Comparison of ENCODE assay signal across 12 cellular contexts in genomic region chr1:191993549-191993948, GRCh38.
DNase-seq lines count a peak whose midpoint lies in the region; ATAC-seq and TF ChIP-seq lines count a peak whose summit lies in the region.
"Had no signal": no experiment of that assay in that cellular context is flagged by ENCODE, and none has a peak within 500 bp of the region (broad histone marks: within the 10 kb centered on the region; RNA-seq: fewer than 3 reads in every experiment).

No MANE protein-coding gene starts in this region.

- H3K79me2 ChIP-seq in DOHH2 (ENCODE audit: control insufficient read depth, low read length) (no peaks in the 10 kb centered on the region), MM.1S (ENCODE audit: low read length) (no peaks in the 10 kb centered on the region)

- H3K4me3 ChIP-seq in DOHH2 (ENCODE audit: low read length), result no peak overlapping the region
- no peak overlapping the region for H3K4me3 ChIP-seq in MM.1S (ENCODE audit: low read length)
- H3K4me3 ChIP-seq: esophagus muscularis mucosa had no signal

- H3K36me3 Mint-ChIP-seq in activated naive CD4-positive, alpha-beta T cell treated with anti-CD3 and anti-CD28 coated beads for 36 hours (ENCODE audit: low read depth), result no peaks in the 10 kb centered on the region

- no peaks in the 10 kb centered on the region for H3K9me2 ChIP-seq in DOHH2 (replicated peaks; ENCODE audit: control insufficient read depth, low read length)
- H3K9me2 ChIP-seq in MM.1S (replicated peaks; ENCODE audit: insufficient read depth, low read length), result no peaks in the 10 kb centered on the region

- no peaks in the 10 kb centered on the region for H3K9me3 Mint-ChIP-seq in activated naive CD4-positive, alpha-beta T cell treated with anti-CD3 and anti-CD28 coated beads for 36 hours
- H3K9me3 Mint-ChIP-seq: neural crest cell had no signal

- no peaks in the 10 kb centered on the region for H3K36me3 ChIP-seq in DOHH2 (ENCODE audit: control insufficient read depth, low read length)
- H3K36me3 ChIP-seq in MM.1S (replicated peaks; ENCODE audit: insufficient read depth, low read length), result no peaks in the 10 kb centered on the region
- H3K36me3 ChIP-seq: esophagus muscularis mucosa had no signal

- H4K20me1 ChIP-seq in DOHH2 (ENCODE audit: control insufficient read depth, insufficient read depth, low read depth, low read length), result no peaks in the 10 kb centered on the region
- H4K20me1 ChIP-seq in MM.1S (ENCODE audit: insufficient read depth, low read length), result no peaks in the 10 kb centered on the region

- H3F3A ChIP-seq in DOHH2 (ENCODE audit: control insufficient read depth, insufficient read depth), result no peaks in the 10 kb centered on the region
- H3F3A ChIP-seq in MM.1S (ENCODE audit: insufficient read depth, low read length), result no peaks in the 10 kb centered on the region

- DNase-seq in MM.1S, result peak; percentile 41
- peak; percentile 2 for DNase-seq in amniotic stem cell (lab: John Stamatoyannopoulos, UW)
- no peak for DNase-seq in left colon
- DNase-seq in hepatic stellate cell (ENCODE audit: low spot score), result no peak
- no peak for DNase-seq in activated CD4-positive, alpha-beta T cell treated with anti-CD3 and anti-CD28 coated beads for 1 hour
- no peak for DNase-seq in activated naive CD4-positive, alpha-beta T cell treated with anti-CD3 and anti-CD28 coated beads for 36 hours
- DNase-seq: activated T-cell treated with anti-CD3 and anti-CD28 coated beads, Interleukin-2, amount 50 U/mL, for 48 hours had no signal

- H3K4me1 ChIP-seq in DOHH2 (ENCODE audit: control insufficient read depth, low read length) (no peaks in the 10 kb centered on the region), MM.1S (ENCODE audit: low read length) (no peaks in the 10 kb centered on the region)
- H3K4me1 ChIP-seq: esophagus muscularis mucosa had no signal

- no peak overlapping the region for H3K27ac ChIP-seq in DOHH2 (ENCODE audit: low read depth, low read length)
- no peak overlapping the region for H3K27ac ChIP-seq in MM.1S (ENCODE audit: low read length)
- H3K27ac ChIP-seq: esophagus muscularis mucosa, RWPE1 had no signal

- H3K4me3 Mint-ChIP-seq in activated naive CD4-positive, alpha-beta T cell treated with anti-CD3 and anti-CD28 coated beads for 36 hours, result no peak overlapping the region
- H3K4me3 Mint-ChIP-seq: neural crest cell had no signal

- TF ChIP-seq CTCF in DOHH2 (IDR thresholded peaks at IDR 0.05; ENCODE audit: low read depth, low read length, poor library complexity, severe bottlenecking) (peak; percentile 40), MM.1S (IDR thresholded peaks at IDR 0.05; ENCODE audit: low read length) (peak; percentile 45)

- no peak overlapping the region for H3K9ac ChIP-seq in MM.1S (ENCODE audit: low read length)

- no peaks in the 10 kb centered on the region for H3K27me3 ChIP-seq in DOHH2 (ENCODE audit: control insufficient read depth, low read length)
- H3K27me3 ChIP-seq in MM.1S (replicated peaks; ENCODE audit: insufficient read depth, low read length), result no peaks in the 10 kb centered on the region
- H3K27me3 ChIP-seq: esophagus muscularis mucosa had no signal

- ATAC-seq in left colon (peak; percentile 28), HG03159 (IDR thresholded peaks at IDR 0.05; ENCODE audit: unreplicated experiment) (no peak)

- no peaks in the 10 kb centered on the region for H3K4me1 Mint-ChIP-seq in activated naive CD4-positive, alpha-beta T cell treated with anti-CD3 and anti-CD28 coated beads for 36 hours (ENCODE audit: low read depth)
- H3K4me1 Mint-ChIP-seq: neural crest cell had no signal

- H3K4me2 ChIP-seq in DOHH2 (ENCODE audit: low read length) (no peak overlapping the region), MM.1S (ENCODE audit: low read depth, low read length) (no peak overlapping the region)

- intact Hi-C loops in left colon (cut with DNase I, micrococcal nuclease), result no loop called here
- intact Hi-C loops in activated naive CD4-positive, alpha-beta T cell treated with anti-CD3 and anti-CD28 coated beads for 36 hours (cut with micrococcal nuclease), result loop anchor here (10.0 kb wide), 1 partner anchor 451 kb away; no protein-coding TSS in a partner anchor

- no peaks in the 10 kb centered on the region for H3K27me3 Mint-ChIP-seq in activated naive CD4-positive, alpha-beta T cell treated with anti-CD3 and anti-CD28 coated beads for 36 hours (ENCODE audit: low read depth)

- CTCF ChIA-PET in activated naive CD4-positive, alpha-beta T cell treated with anti-CD3 and anti-CD28 coated beads for 36 hours (lab: Charles Lee), result no interaction called here

- H3K9me3 ChIP-seq in DOHH2 (ENCODE audit: control insufficient read depth, insufficient read depth, low read length), result no peaks in the 10 kb centered on the region
- no peaks in the 10 kb centered on the region for H3K9me3 ChIP-seq in MM.1S (replicated peaks; ENCODE audit: insufficient read depth, low read length)
- H3K9me3 ChIP-seq: esophagus muscularis mucosa had no signal

- no peak overlapping the region for H3K27ac Mint-ChIP-seq in activated naive CD4-positive, alpha-beta T cell treated with anti-CD3 and anti-CD28 coated beads for 36 hours

- no peak overlapping the region for H2AFZ ChIP-seq in MM.1S (ENCODE audit: low read length)

Comparison
In these comparisons a context has a peak if more than half of its experiments do, and no peak if none do; other contexts are left out.
1. DNase-seq: peak in MM.1S (single experiment) and amniotic stem cell (single experiment); none in left colon (0 of 2), hepatic stellate cell (single experiment), activated CD4-positive, alpha-beta T cell treated with anti-CD3 and anti-CD28 coated beads for 1 hour (single experiment) and activated naive CD4-positive, alpha-beta T cell treated with anti-CD3 and anti-CD28 coated beads for 36 hours (single experiment).